10 cellular contexts compared by ENCODE assay signal in genomic region chr14:100076630-100077029, GRCh38. TPM values are rescaled to one million over a fixed set of nuclear protein-coding genes. Genes with fewer than 3 reads are reported as not detected.
DNase-seq lines count a peak whose midpoint lies in the region; ATAC-seq and TF ChIP-seq lines count a peak whose summit lies in the region.
"Had no signal": no experiment of that assay in that cellular context is flagged by ENCODE, and none has a peak within 500 bp of the region (broad histone marks: within the 10 kb centered on the region; RNA-seq: fewer than 3 reads in every experiment).

No MANE protein-coding gene starts in this region.

- H4K20me1 ChIP-seq in GM23338 (replicated peaks; ENCODE audit: insufficient read depth): peaks cover 2% of the 10 kb centered on the region; the same call in 1 of the 2 replicates

- no peak overlapping the region for H3K4me3 ChIP-seq in AG09309 (ENCODE audit: control insufficient read depth, low read depth, low read length)
- H3K4me3 ChIP-seq in GM23338: no peak overlapping the region
- H3K4me3 ChIP-seq: SJSA1 had no signal

- no peaks in the 10 kb centered on the region for H3K9me3 ChIP-seq in KOPT-K1 (ENCODE audit: insufficient read depth, low read length, poor library complexity, severe bottlenecking)
- H3K9me3 ChIP-seq: SJSA1 had no signal

- no peak overlapping the region for H3K4me2 ChIP-seq in GM23338

- in situ Hi-C loops in G401 (cut with HindIII; ENCODE audit: low sequenced_read_pairs): no loop called here

- peaks cover 57% of the 10 kb centered on the region for H3K36me3 ChIP-seq in KOPT-K1 (ENCODE audit: insufficient read depth, low read length)
- no peaks in the 10 kb centered on the region for H3K36me3 ChIP-seq in GM23338 (ENCODE audit: insufficient read depth)
- H3K36me3 ChIP-seq: SJSA1 had no signal

- no peak for ATAC-seq in GM23338

- DNase-seq in AG09309 (ENCODE audit: low read depth) (peak; percentile 86), MCF 10A (ENCODE audit: unreplicated experiment) (peak; percentile 80), myocyte (ENCODE audit: low read depth) (peak; percentile 60), NCI-H446 treated with DMSO at 0.1 percent for 48 hours (lab: John Stamatoyannopoulos, UW) (no peak), GM23338 (ENCODE audit: low spot score) (no peak), hypothalamus (lab: John Stamatoyannopoulos, UW) (no peak), G401 (ENCODE audit: low spot score) (no peak)

- peak overlapping the region; percentile 100 for H3K27ac ChIP-seq in KOPT-K1 (ENCODE audit: low read depth, low read length, poor library complexity, severe bottlenecking)
- no peak overlapping the region for H3K27ac ChIP-seq in GM23338 (ENCODE audit: low read depth)
- H3K27ac ChIP-seq: parathyroid adenoma, SJSA1 had no signal

- no peaks in the 10 kb centered on the region; the same call in 1 of the 2 replicates for H3K79me2 ChIP-seq in GM23338 (replicated peaks; ENCODE audit: insufficient read depth)
- H3K79me2 ChIP-seq: parathyroid adenoma had no signal

- H3K4me1 ChIP-seq in GM23338 (ENCODE audit: insufficient read depth): peaks cover 4% of the 10 kb centered on the region; the same call in 1 of the 2 replicates
- H3K4me1 ChIP-seq: parathyroid adenoma had no signal

- no peak for TF ChIP-seq CTCF in AG09309 (IDR thresholded peaks at IDR 0.05; ENCODE audit: control insufficient read depth, insufficient read depth, low read depth, low read length, missing control alignments)
- no peak for TF ChIP-seq CTCF in MCF 10A (IDR thresholded peaks at IDR 0.05; ENCODE audit: unreplicated experiment)
- no peak for TF ChIP-seq CTCF in GM23338 (conservative IDR thresholded peaks at IDR 0.05; ENCODE audit: low read depth in 2 of 2)

- H3K4me3 Mint-ChIP-seq in MCF 10A (ENCODE audit: unreplicated experiment): no peak overlapping the region
- no peak overlapping the region for H3K4me3 Mint-ChIP-seq in GM23338

- H3K9me3 Mint-ChIP-seq in MCF 10A (ENCODE audit: unreplicated experiment) (no peaks in the 10 kb centered on the region), GM23338 (no peaks in the 10 kb centered on the region; the same call in 2 of the 3 replicates)

- H3K4me1 Mint-ChIP-seq in MCF 10A (ENCODE audit: insufficient read depth, unreplicated experiment) (peaks cover 44% of the 10 kb centered on the region), GM23338 (peaks cover 40% of the 10 kb centered on the region)

- no peaks in the 10 kb centered on the region for H3K36me3 Mint-ChIP-seq in MCF 10A (ENCODE audit: insufficient read depth, unreplicated experiment)
- H3K36me3 Mint-ChIP-seq in GM23338 (ENCODE audit: low read depth): no peaks in the 10 kb centered on the region

- H3F3A ChIP-seq in GM23338 (replicated peaks; ENCODE audit: low read depth): no peaks in the 10 kb centered on the region

- no peaks in the 10 kb centered on the region for H3K27me3 Mint-ChIP-seq in MCF 10A (ENCODE audit: insufficient read depth, unreplicated experiment)
- peaks cover 13% of the 10 kb centered on the region for H3K27me3 Mint-ChIP-seq in GM23338 (ENCODE audit: insufficient read depth, low read depth, poor library complexity)

- no TSS peak for BruUV-seq in MCF 10A (replicated peaks; lab: Mats Ljungman, UMichigan)

- CTCF ChIA-PET in MCF 10A (lab: Yijun Ruan, JAX): interaction anchor here (0.6 to 10.6 kb wide), 8 partner anchors 10 to 129 kb away, joined by 3 to 188 read pairs (median 6); no protein-coding TSS in a partner anchor

- H3K27me3 ChIP-seq in GM23338 (ENCODE audit: insufficient read depth): no peaks in the 10 kb centered on the region
- H3K27me3 ChIP-seq: SJSA1 had no signal

- POLR2A ChIA-PET in MCF 10A (lab: Yijun Ruan, JAX): interaction anchor here (0.7 to 1.2 kb wide), 6 partner anchors 20 to 116 kb away, joined by 3 to 4 read pairs (median 3); no protein-coding TSS in a partner anchor

- intact Hi-C loops in MCF 10A (cut with micrococcal nuclease): loop anchor here (1.0 to 5.0 kb wide), 3 partner anchors 32 to 116 kb away; no protein-coding TSS in a partner anchor

- H3K9me2 ChIP-seq in GM23338 (ENCODE audit: insufficient read depth): no peaks in the 10 kb centered on the region

- H3K27ac Mint-ChIP-seq in MCF 10A (ENCODE audit: low read depth, unreplicated experiment) (peak overlapping the region; percentile 75), GM23338 (no peak overlapping the region)

- no peak overlapping the region for H2AFZ ChIP-seq in GM23338
- H2AFZ ChIP-seq: parathyroid adenoma had no signal

TF ChIP-seq in GM23338, 12 proteins besides CTCF, POLR2A, EP300 and RAD21:
- no peak for TF ChIP-seq POLR2AphosphoS5 (IDR thresholded peaks at IDR 0.05; ENCODE audit: low read depth)
TF ChIP-seq in GM23338: peak in this region for 0.

RNA-seq across cellular contexts. Expression of gene EVL, which starts 11.4 kb away (rescaled TPM):
- total RNA-seq in MCF 10A (2022) (52.5 and 55.4 TPM in 2 replicates), myocyte (40.8 and 54.4 TPM in 2 replicates)
- polyA plus RNA-seq in myocyte (2012): 55.1 TPM
- total RNA-seq in GM23338 (2014; rRNA removed; shearing (Covaris generic)): 43.9 and 50.5 TPM in 2 replicates
- polyA plus RNA-seq in GM23338 (2016; fragmentation: Nextera tagmentation; extraction: Ambion mirVana): 28.2 and 36.7 TPM in 2 replicates
- total RNA-seq in G401 (2014; rRNA removed; shearing (Covaris generic)): 38.1 and 53.8 TPM in 2 replicates

Comparison
In these comparisons a context has a peak if more than half of its experiments do, and no peak if none do; other contexts are left out.
1. DNase-seq: peak in AG09309 (single experiment), MCF 10A (single experiment) and myocyte (single experiment); none in NCI-H446 treated with DMSO at 0.1 percent for 48 hours (single experiment), GM23338 (single experiment), hypothalamus (0 of 51) and G401 (single experiment).